In genomic region chr22:36371920-36372319, GRCh38 we compare ENCODE assay signal across 8 cellular contexts. TPM values are rescaled to one million over a fixed set of nuclear protein-coding genes. Genes with fewer than 3 reads are reported as not detected.
DNase-seq lines count a peak whose midpoint lies in the region; ATAC-seq and TF ChIP-seq lines count a peak whose summit lies in the region.

No MANE protein-coding gene starts in this region.

- H3K27ac ChIP-seq in ACC112 (ENCODE audit: low read depth, low read length) (peak overlapping the region; percentile 87), neural progenitor cell (no peak overlapping the region)

- TF ChIP-seq CTCF in HFFc6 (IDR thresholded peaks at IDR 0.05) (no peak), neural progenitor cell (IDR thresholded peaks at IDR 0.05) (no peak)

- peaks cover 90% of the 10 kb centered on the region for H3K79me2 ChIP-seq in ACC112 (ENCODE audit: control insufficient read depth, insufficient read depth, low read length, unreplicated experiment)
- peaks cover 98% of the 10 kb centered on the region for H3K79me2 ChIP-seq in neural progenitor cell (ENCODE audit: low read depth)

- H3K27me3 Mint-ChIP-seq in HFFc6 (ENCODE audit: insufficient read depth), result peaks cover 2% of the 10 kb centered on the region
- no peaks in the 10 kb centered on the region for H3K27me3 Mint-ChIP-seq in central memory CD8-positive, alpha-beta T cell
- peaks cover 3% of the 10 kb centered on the region for H3K27me3 Mint-ChIP-seq in neural progenitor cell (ENCODE audit: insufficient read depth, low read depth)

- peaks cover 51% of the 10 kb centered on the region for H3F3A ChIP-seq in neural progenitor cell (ENCODE audit: low read depth)

- H3K36me3 Mint-ChIP-seq in HFFc6 (ENCODE audit: low read depth) (peaks cover 27% of the 10 kb centered on the region), neural progenitor cell (peaks cover 2% of the 10 kb centered on the region)
- H3K36me3 Mint-ChIP-seq in central memory CD8-positive, alpha-beta T cell (ENCODE audit: insufficient read depth), result peaks cover 37% of the 10 kb centered on the region

- peaks cover 84% of the 10 kb centered on the region for H4K20me1 ChIP-seq in neural progenitor cell (ENCODE audit: low read depth)

- no peak overlapping the region for H3K9ac ChIP-seq in neural progenitor cell

- H2AFZ ChIP-seq in ACC112 (ENCODE audit: low read length, unreplicated experiment), result no peak overlapping the region
- no peak overlapping the region for H2AFZ ChIP-seq in neural progenitor cell (replicated peaks)

- H3K27me3 ChIP-seq in ACC112 (ENCODE audit: insufficient read depth, low read length) (no peaks in the 10 kb centered on the region), neural progenitor cell (no peaks in the 10 kb centered on the region)

- H3K4me3 Mint-ChIP-seq in HFFc6 (peak overlapping the region; percentile 66), neural progenitor cell (no peak overlapping the region)
- H3K4me3 Mint-ChIP-seq in central memory CD8-positive, alpha-beta T cell, result peak overlapping the region; percentile 89

- DNase-seq in HFFc6 (no peak), neural progenitor cell (ENCODE audit: low spot score) (no peak), OCI-M2 (lab: John Stamatoyannopoulos, UW; ENCODE audit: unreplicated experiment) (no peak), NCI-H446 treated with DMSO at 0.1 percent for 48 hours (lab: John Stamatoyannopoulos, UW) (no peak), NCI-H1417 treated with DMSO at 0.1 percent for 48 hours (lab: John Stamatoyannopoulos, UW) (no peak)
- no peak for DNase-seq in central memory CD8-positive, alpha-beta T cell (ENCODE audit: low spot score in 2 of 2)
- no peak for DNase-seq in effector CD4-positive, alpha-beta T cell

- H3K27ac Mint-ChIP-seq in HFFc6 (peak overlapping the region; percentile 90), neural progenitor cell (peak overlapping the region; percentile 18)
- H3K27ac Mint-ChIP-seq in central memory CD8-positive, alpha-beta T cell (ENCODE audit: low read depth), result peak overlapping the region; percentile 100

- no peaks in the 10 kb centered on the region for H3K9me3 Mint-ChIP-seq in HFFc6
- no peaks in the 10 kb centered on the region for H3K9me3 Mint-ChIP-seq in central memory CD8-positive, alpha-beta T cell
- no peaks in the 10 kb centered on the region for H3K9me3 Mint-ChIP-seq in neural progenitor cell

- H3K4me2 ChIP-seq in neural progenitor cell, result no peak overlapping the region

- no peak for ATAC-seq in central memory CD8-positive, alpha-beta T cell (replicated peaks; ENCODE audit: extremely low read depth, poor library complexity, severe bottlenecking)

- H3K9me3 ChIP-seq in neural progenitor cell (ENCODE audit: low read depth), result no peaks in the 10 kb centered on the region

- H3K4me1 ChIP-seq in ACC112 (ENCODE audit: control insufficient read depth, insufficient read depth, low read length, unreplicated experiment) (peaks cover 81% of the 10 kb centered on the region), neural progenitor cell (peaks cover 48% of the 10 kb centered on the region)

- H3K36me3 ChIP-seq in ACC112 (ENCODE audit: insufficient read depth, low read length) (no peaks in the 10 kb centered on the region; the same call in 1 of the 2 replicates), neural progenitor cell (no peaks in the 10 kb centered on the region)

- H3K4me1 Mint-ChIP-seq in HFFc6 (ENCODE audit: low read depth) (peaks cover 92% of the 10 kb centered on the region), neural progenitor cell (peaks cover 65% of the 10 kb centered on the region)
- H3K4me1 Mint-ChIP-seq in central memory CD8-positive, alpha-beta T cell, result peaks cover 88% of the 10 kb centered on the region

- no peak overlapping the region for H3K4me3 ChIP-seq in ACC112 (ENCODE audit: low read depth, low read length)
- no peak overlapping the region for H3K4me3 ChIP-seq in neural progenitor cell

RNA-seq across cellular contexts. Expression of gene MYH9, which starts 15.8 kb away (rescaled TPM):
- total RNA-seq in HFFc6 (2021; fragmentation: NEBNext Ultra II Directional; extraction: Animal tissue kit (Norgen Biotek cat#: 25700)), result 1,000 to 10,000 TPM in 2 of 6 experiments, 100 to 1,000 TPM in 4; 881 to 1,084 (median 937) TPM
- total RNA-seq in neural progenitor cell (ENCODE audit: low replicate concordance), result 77.2 and 189 TPM in 2 replicates

Comparison
In these comparisons a context has a peak if more than half of its experiments do, and no peak if none do; other contexts are left out.
1. H3K27ac Mint-ChIP-seq: peak in every context shown above with its lines; median percentile 100 in central memory CD8-positive, alpha-beta T cell; 90 in HFFc6; 18 in neural progenitor cell.